In genomic region chr4:94711635-94712034, GRCh38 we compare ENCODE assay signal across 15 cellular contexts.
"Had no signal": no experiment of that assay in that cellular context is flagged by ENCODE, and none has a peak within 500 bp of the region (broad histone marks: within the 10 kb centered on the region; RNA-seq: fewer than 3 reads in every experiment).

No MANE protein-coding gene starts in this region.

- H3K27ac ChIP-seq: brain microvascular endothelial cell, colonic mucosa, left lung, stomach had no signal

- DNase-seq: activated B cell treated with CpG ODN at 0.5 μM for 24 hours; activated CD4-positive, alpha-beta memory T cell treated with anti-CD3 and anti-CD28 coated beads, Interleukin-2, amount 10 ng/mL, durations not matched to agents 7 days and 5 days; activated CD4-positive, alpha-beta T cell treated with anti-CD3 and anti-CD28 coated beads for 4 hours; activated CD8-positive, alpha-beta memory T cell treated with anti-CD3 and anti-CD28 coated beads, Interleukin-2, amount 10 ng/mL, durations not matched to agents 7 days and 5 days; amygdala; brain microvascular endothelial cell; central memory CD4-positive, alpha-beta T cell; colonic mucosa; endodermal cell; hypothalamus; left lung; stimulated activated CD4-positive, alpha-beta T cell treated with anti-CD3 and anti-CD28 coated beads, Interleukin-2, amount 100 ng/mL, for 48 hours; stomach; T-cell; testis had no signal

- H3K4me1 ChIP-seq: colonic mucosa, left lung, stomach, testis had no signal

- ATAC-seq: activated CD8-positive, alpha-beta memory T cell treated with anti-CD3 and anti-CD28 coated beads, Interleukin-2, amount 10 ng/mL, durations not matched to agents 7 days and 5 days; left lung; T-cell had no signal

- H3K27me3 ChIP-seq: brain microvascular endothelial cell, colonic mucosa, left lung, stomach, testis had no signal

- H3K9me3 ChIP-seq: colonic mucosa, left lung, stomach, testis had no signal

- H3K4me3 ChIP-seq: colonic mucosa, left lung, stomach, testis had no signal

- H3K36me3 ChIP-seq: brain microvascular endothelial cell, colonic mucosa, left lung, stomach had no signal
